ENCODE assay signal across 20 cellular contexts in the genomic region with DNA sequence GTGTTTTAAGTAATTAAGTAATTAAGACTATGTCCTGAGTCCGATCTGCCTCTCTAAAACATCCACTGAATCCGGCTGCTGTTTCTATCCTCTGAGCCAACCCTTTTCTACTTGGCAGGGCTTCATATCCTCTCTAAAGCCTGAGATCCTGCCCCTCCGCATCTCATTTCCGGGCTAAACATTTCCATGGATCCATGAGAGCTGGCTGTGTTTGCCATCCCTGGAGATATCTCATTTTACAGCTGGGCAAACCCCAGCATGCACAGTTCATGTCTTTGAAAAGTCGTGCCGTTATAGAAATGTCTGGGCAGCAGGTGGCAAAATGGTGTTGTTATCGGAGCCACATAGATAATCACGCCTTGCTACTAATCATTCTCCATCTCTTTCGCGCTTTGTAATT.
A peak's percentile ranks its signal among the peaks of the same experiment; 100 is the strongest.
DNase-seq lines count a peak whose midpoint lies in the region; ATAC-seq, FAIRE-seq and TF ChIP-seq lines count a peak whose summit lies in the region.
"Had no signal": no experiment of that assay in that cellular context is flagged by ENCODE, and none has a peak within 500 bp of the region (broad histone marks: within the 10 kb centered on the region; RNA-seq: fewer than 3 reads in every experiment).

No MANE protein-coding gene starts in this region.

- H3K4me1 Mint-ChIP-seq in activated T-cell treated with anti-CD3 and anti-CD28 coated beads, Interleukin-2, amount 50 U/mL, for 72 hours (ENCODE audit: low read depth): no peaks in the 10 kb centered on the region
- H3K4me1 Mint-ChIP-seq: activated naive CD8-positive, alpha-beta T cell treated with anti-CD3 and anti-CD28 coated beads for 36 hours; CD4-positive, alpha-beta memory T cell; mesothelial cell of epicardium had no signal

- no peak overlapping the region for H3K27ac Mint-ChIP-seq in activated T-cell treated with anti-CD3 and anti-CD28 coated beads, Interleukin-2, amount 50 U/mL, for 72 hours
- H3K27ac Mint-ChIP-seq: activated T-cell treated with anti-CD3 and anti-CD28 coated beads, Interleukin-2, amount 50 U/mL, for 24 hours; CD4-positive, alpha-beta memory T cell; mesothelial cell of epicardium had no signal

- 13 to 42% (median 38%) methylated on average over 10 of the region's 10 CpGs for WGBS in small intestine, 3 donors

- H3K36me3 ChIP-seq in small intestine (ENCODE audit: control insufficient read depth in 2 of 2, insufficient read depth in 2 of 2, low read length in 2 of 2) (no peaks in the 10 kb centered on the region), upper lobe of right lung (no peaks in the 10 kb centered on the region)
- H3K36me3 ChIP-seq: breast epithelium, esophagus squamous epithelium had no signal

- H3K4me1 ChIP-seq in small intestine (ENCODE audit: control insufficient read depth in 2 of 2, insufficient read depth in 1 of 2, low read depth in 1 of 2, low read length in 1 of 2) (no peaks in the 10 kb centered on the region), upper lobe of right lung (no peaks in the 10 kb centered on the region)
- H3K4me1 ChIP-seq: breast epithelium, esophagus squamous epithelium, testis had no signal

- intact Hi-C loops in upper lobe of right lung (cut with DNase I): no loop called here

- H3K9me3 Mint-ChIP-seq in activated T-cell treated with anti-CD3 and anti-CD28 coated beads, Interleukin-2, amount 50 U/mL, for 72 hours: peaks cover 8 to 11% of the 10 kb centered on the region in 2 donors

- no peaks in the 10 kb centered on the region for H3K27me3 Mint-ChIP-seq in activated T-cell treated with anti-CD3 and anti-CD28 coated beads, Interleukin-2, amount 50 U/mL, for 72 hours (ENCODE audit: low read depth)
- H3K27me3 Mint-ChIP-seq: activated naive CD8-positive, alpha-beta T cell treated with anti-CD3 and anti-CD28 coated beads for 36 hours; activated T-cell treated with anti-CD3 and anti-CD28 coated beads, Interleukin-2, amount 50 U/mL, for 24 hours; CD4-positive, alpha-beta memory T cell had no signal

- ATAC-seq in upper lobe of right lung: no peak
- no peak for ATAC-seq in activated T-cell treated with anti-CD3 and anti-CD28 coated beads, Interleukin-2, amount 50 U/mL, for 72 hours (replicated peaks in 1 of 2)

- peak; percentile 44 for DNase-seq in DMS79 treated with DMSO at 0.1 percent for 48 hours (lab: John Stamatoyannopoulos, UW)
- no peak for DNase-seq in DMS79 (lab: John Stamatoyannopoulos, UW)
- peak; percentile 82 for DNase-seq in NCI-H2081 treated with DMSO at 0.1 percent for 48 hours (lab: John Stamatoyannopoulos, UW)
- DNase-seq in NCI-H748 treated with DMSO at 0.1 percent for 48 hours (lab: John Stamatoyannopoulos, UW): peak; percentile 95
- DNase-seq in small intestine: peak; percentile 4
- no peak for DNase-seq in iPS-NIHi7 (ENCODE audit: extremely low spot score)
- no peak for DNase-seq in upper lobe of right lung
- no peak for DNase-seq in activated T-cell treated with anti-CD3 and anti-CD28 coated beads, Interleukin-2, amount 50 U/mL, for 72 hours
- DNase-seq: activated CD4-positive, alpha-beta T cell treated with anti-CD3 and anti-CD28 coated beads, Interleukin-2, amount 50 U/mL, for 48 hours; activated naive CD8-positive, alpha-beta T cell treated with anti-CD3 and anti-CD28 coated beads for 36 hours; activated T-cell treated with anti-CD3 and anti-CD28 coated beads, Interleukin-2, amount 50 U/mL, for 24 hours; CD4-positive, alpha-beta memory T cell; esophagus squamous epithelium; kidney; stimulated activated CD4-positive, alpha-beta T cell treated with anti-CD3 and anti-CD28 coated beads, Interleukin-1b, Interleukin-23, amount 100 ng/mL, for 48 hours; testis had no signal

- H3K36me3 Mint-ChIP-seq in activated T-cell treated with anti-CD3 and anti-CD28 coated beads, Interleukin-2, amount 50 U/mL, for 72 hours (ENCODE audit: insufficient read depth in 2 of 2): peaks cover 0 to 5% of the 10 kb centered on the region in 2 donors
- H3K36me3 Mint-ChIP-seq: activated naive CD8-positive, alpha-beta T cell treated with anti-CD3 and anti-CD28 coated beads for 36 hours; CD4-positive, alpha-beta memory T cell; mesothelial cell of epicardium had no signal

- FAIRE-seq in small intestine (lab: Jason Lieb, UNC): no peak
- FAIRE-seq: kidney, TTC549 had no signal

- H3K27me3 ChIP-seq in small intestine (ENCODE audit: control insufficient read depth in 2 of 2, insufficient read depth in 2 of 2, low read length in 2 of 2) (no peaks in the 10 kb centered on the region), upper lobe of right lung (no peaks in the 10 kb centered on the region)
- H3K27me3 ChIP-seq: breast epithelium, esophagus squamous epithelium, testis had no signal

- H3K9me3 ChIP-seq in small intestine (ENCODE audit: control insufficient read depth, low read depth) (no peaks in the 10 kb centered on the region), upper lobe of right lung (no peaks in the 10 kb centered on the region)
- H3K9me3 ChIP-seq: breast epithelium, esophagus squamous epithelium, testis had no signal

- no peak overlapping the region for H3K4me3 Mint-ChIP-seq in activated T-cell treated with anti-CD3 and anti-CD28 coated beads, Interleukin-2, amount 50 U/mL, for 72 hours
- H3K4me3 Mint-ChIP-seq: activated naive CD8-positive, alpha-beta T cell treated with anti-CD3 and anti-CD28 coated beads for 36 hours; activated T-cell treated with anti-CD3 and anti-CD28 coated beads, Interleukin-2, amount 50 U/mL, for 24 hours; CD4-positive, alpha-beta memory T cell; mesothelial cell of epicardium had no signal

- H3K27ac ChIP-seq in small intestine (ENCODE audit: low read depth in 1 of 2, low read length in 1 of 2) (no peak overlapping the region), upper lobe of right lung (no peak overlapping the region)
- H3K27ac ChIP-seq: 22Rv1, breast epithelium, esophagus squamous epithelium, testis had no signal

- no peak for TF ChIP-seq CTCF in upper lobe of right lung (IDR thresholded peaks at IDR 0.05)

- H3K4me3 ChIP-seq in small intestine (ENCODE audit: low read depth in 1 of 2, low read length in 2 of 2) (no peak overlapping the region), upper lobe of right lung (no peak overlapping the region)
- H3K4me3 ChIP-seq: breast epithelium, esophagus squamous epithelium, testis had no signal

Comparison
In these comparisons a context has a peak if more than half of its experiments do, and no peak if none do; other contexts are left out.
1. DNase-seq: peak in DMS79 treated with DMSO at 0.1 percent for 48 hours (single experiment), NCI-H2081 treated with DMSO at 0.1 percent for 48 hours (single experiment), NCI-H748 treated with DMSO at 0.1 percent for 48 hours (single experiment) and small intestine (single experiment); none in DMS79 (single experiment), iPS-NIHi7 (single experiment), upper lobe of right lung (single experiment) and activated T-cell treated with anti-CD3 and anti-CD28 coated beads, Interleukin-2, amount 50 U/mL, for 72 hours (0 of 2).